In the genomic region with DNA sequence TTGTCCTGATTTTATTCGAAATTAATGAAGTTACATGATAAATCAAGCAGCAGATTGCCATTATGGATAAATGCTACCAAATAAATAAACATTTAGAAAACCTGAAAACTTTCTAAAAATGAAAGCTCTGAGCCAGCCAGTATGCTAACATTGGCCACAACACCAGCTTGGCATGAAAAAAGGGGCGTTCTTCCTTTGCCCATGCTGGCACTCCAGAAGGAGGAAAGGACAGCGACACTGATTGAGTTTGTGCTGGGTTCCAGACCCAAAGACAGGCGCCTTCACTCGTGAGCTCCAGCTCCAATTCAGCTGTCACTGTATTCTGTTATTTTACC, we compare ENCODE assay signal across 9 cellular contexts. TPM values are rescaled to one million over a fixed set of nuclear protein-coding genes. Genes with fewer than 3 reads are reported as not detected.
DNase-seq lines count a peak whose midpoint lies in the region; TF ChIP-seq lines count a peak whose summit lies in the region.
"Had no signal": no experiment of that assay in that cellular context is flagged by ENCODE, and none has a peak within 500 bp of the region (broad histone marks: within the 10 kb centered on the region; RNA-seq: fewer than 3 reads in every experiment).

No MANE protein-coding gene starts in this region.

- DNase-seq in AG08395 (ENCODE audit: low spot score) (peak; percentile 9), GM23248 (peak; percentile 44), adrenal gland (no peak), osteoblast (ENCODE audit: insufficient read length, low spot score, missing footprints) (no peak), germinal center (ENCODE audit: low spot score) (no peak), AG20443 (ENCODE audit: low spot score) (no peak), NCI-H226 (no peak), glomerular visceral epithelial cell (ENCODE audit: extremely low spot score) (no peak)
- DNase-seq: NCI-H748 treated with DMSO at 0.1 percent for 48 hours had no signal

- H3K4me2 ChIP-seq in GM23248 (ENCODE audit: unreplicated experiment) = peak overlapping the region; percentile 78
- H3K4me2 ChIP-seq in osteoblast (ENCODE audit: insufficient read depth, low read length) = peak overlapping the region; percentile 65

- H3K27ac ChIP-seq in GM23248 (peak overlapping the region; percentile 43), adrenal gland (peak overlapping the region in 4 of 5 donors; percentile 28 to 78 (median 58)), osteoblast (ENCODE audit: low read depth, low read length) (peak overlapping the region; percentile 5)

- H3K4me3 ChIP-seq in GM23248 = peak overlapping the region; percentile 62
- no peak overlapping the region for H3K4me3 ChIP-seq in adrenal gland
- peak overlapping the region; percentile 50 for H3K4me3 ChIP-seq in osteoblast (ENCODE audit: insufficient read depth, low read length)

- no peaks in the 10 kb centered on the region for H3K36me3 ChIP-seq in GM23248 (ENCODE audit: low read depth)
- no peaks in the 10 kb centered on the region for H3K36me3 ChIP-seq in adrenal gland (replicated peaks in 1 of 2)
- no peaks in the 10 kb centered on the region for H3K36me3 ChIP-seq in osteoblast (ENCODE audit: insufficient read depth, low read length)

- H3K9me2 ChIP-seq in GM23248 (ENCODE audit: insufficient read depth) = no peaks in the 10 kb centered on the region

- H3K9me3 ChIP-seq in GM23248 (ENCODE audit: low read depth) (no peaks in the 10 kb centered on the region), adrenal gland (replicated peaks in 1 of 3) (no peaks in the 10 kb centered on the region), osteoblast (ENCODE audit: low read depth, low read length) (no peaks in the 10 kb centered on the region)

- in situ Hi-C loops in GM23248 (cut with MboI) = no loop called here

- WGBS in GM23248 (ENCODE audit: low coverage in 1 of 2, low lambda C conversion rate in 2 of 2, missing lambda C conversion rate in 2 of 2), 2 experiments = 18 to 19% methylated on average over 5 of the region's 5 CpGs
- WGBS in adrenal gland, 4 donors = 43 to 68% (median 66%) methylated on average over 5 of the region's 5 CpGs

- H4K20me1 ChIP-seq in GM23248 (ENCODE audit: insufficient read depth) (no peaks in the 10 kb centered on the region), osteoblast (ENCODE audit: insufficient read depth, low read length) (peaks cover 20% of the 10 kb centered on the region)

- peak overlapping the region; percentile 17 for H3K9ac ChIP-seq in GM23248

- H3K27me3 ChIP-seq in GM23248 (replicated peaks; ENCODE audit: insufficient read depth) = no peaks in the 10 kb centered on the region
- H3K27me3 ChIP-seq in adrenal gland = no peaks in the 10 kb centered on the region
- H3K27me3 ChIP-seq in osteoblast (ENCODE audit: insufficient read depth, low read length) = no peaks in the 10 kb centered on the region

- H2AFZ ChIP-seq in GM23248 (peak overlapping the region; percentile 63), osteoblast (ENCODE audit: low read length) (peak overlapping the region; percentile 39)

- H3F3A ChIP-seq in GM23248 (ENCODE audit: insufficient read depth) = peaks cover 21% of the 10 kb centered on the region

- TF ChIP-seq CTCF in adrenal gland (IDR thresholded peaks at IDR 0.05) (peak in 1 of 6 experiments; percentile 11), osteoblast (IDR thresholded peaks at IDR 0.05; ENCODE audit: extremely low read depth, low read depth, low read length) (peak; percentile 32)

- intact Hi-C loops in adrenal gland (cut with DNase I) = no loop called here

- H3K79me2 ChIP-seq in GM23248 (ENCODE audit: insufficient read depth) (peaks cover 69% of the 10 kb centered on the region), osteoblast (ENCODE audit: insufficient read depth, low read length) (peaks cover 83% of the 10 kb centered on the region)

- H3K4me1 ChIP-seq in GM23248 (ENCODE audit: insufficient read depth) (peaks cover 30% of the 10 kb centered on the region), adrenal gland (replicated peaks in 1 of 2) (peaks cover 25 to 62% of the 10 kb centered on the region in 2 donors), osteoblast (ENCODE audit: insufficient read depth, low read length) (peaks cover 29% of the 10 kb centered on the region)

- TF ChIP-seq POLR2A in adrenal gland (IDR thresholded peaks at IDR 0.05) = no peak

RNA-seq across cellular contexts. Expression of a gene that starts 5.1 kb away (rescaled TPM):
- total RNA-seq in GM23248 (2014; rRNA removed; shearing (Covaris generic)) = 10.3 and 11.5 TPM in 2 replicates
- polyA plus RNA-seq in GM23248 (2016; fragmentation: Nextera tagmentation; extraction: Ambion mirVana) (9.2 and 9.3 TPM in 2 replicates), adrenal gland (10 to 100 TPM; 15.4 to 28.2 (median 25.7) TPM)
- total RNA-seq in adrenal gland (10 to 100 TPM; 16.4 to 42.8 (median 22.2) TPM), osteoblast (11.5 and 18.5 TPM in 2 replicates)

RNA-seq across cellular contexts. Expression of a gene that starts 57.4 kb away (rescaled TPM):
- not detected in 2 replicates for total RNA-seq in GM23248 (2014; rRNA removed; shearing (Covaris generic))
- not detected in 2 replicates for polyA plus RNA-seq in GM23248 (2016; fragmentation: Nextera tagmentation; extraction: Ambion mirVana)
- total RNA-seq in adrenal gland = 1 to 10 TPM in 3 of 8 donors, under 1 TPM in 1, not detected in 4; 0.50 to 6.5 (median 2.2) TPM
- polyA plus RNA-seq in adrenal gland = 100 to 1,000 TPM in 1 of 3 donors, 10 to 100 TPM in 1, 1 to 10 TPM in 1; 1.4 to 128 (median 79.3) TPM
- 1.4 TPM in 1 of 2 replicates, not detected in the other for total RNA-seq in osteoblast

Comparison
In these comparisons a context has a peak if more than half of its experiments do, and no peak if none do; other contexts are left out.
1. DNase-seq: peak in AG08395 (single experiment) and GM23248 (single experiment); none in adrenal gland (0 of 7), osteoblast (single experiment), germinal center (single experiment), AG20443 (single experiment), NCI-H226 (single experiment) and glomerular visceral epithelial cell (single experiment).
2. H3K27ac ChIP-seq: peak in every context shown above with its lines; median percentile 58 in adrenal gland; 43 in GM23248; 5 in osteoblast.
3. H3K4me3 ChIP-seq: peak in GM23248 (single experiment) and osteoblast (single experiment); none in adrenal gland (0 of 4).